In genomic region chr4:167544391-167544790, GRCh38 we compare ENCODE assay signal across 21 cellular contexts.
DNase-seq lines count a peak whose midpoint lies in the region; ATAC-seq, FAIRE-seq and TF ChIP-seq lines count a peak whose summit lies in the region.
"Had no signal": no experiment of that assay in that cellular context is flagged by ENCODE, and none has a peak within 500 bp of the region (broad histone marks: within the 10 kb centered on the region; RNA-seq: fewer than 3 reads in every experiment).

No MANE protein-coding gene starts in this region.

- H2AFZ ChIP-seq in astrocyte (ENCODE audit: low read depth, low read length): no peak overlapping the region
- H2AFZ ChIP-seq: GM23338 had no signal

- H3K36me3 ChIP-seq in astrocyte (ENCODE audit: insufficient read depth, low read length) (no peaks in the 10 kb centered on the region), tibial artery (no peaks in the 10 kb centered on the region)
- H3K36me3 ChIP-seq: BE2C had no signal

- H3K27ac ChIP-seq in astrocyte (ENCODE audit: low read depth, low read length) (no peak overlapping the region), tibial artery (no peak overlapping the region)
- H3K27ac ChIP-seq: KMS-11 had no signal

- H3K27me3 Mint-ChIP-seq in astrocyte (ENCODE audit: low read depth, unreplicated experiment) (no peaks in the 10 kb centered on the region), immature natural killer cell (ENCODE audit: low read depth in 3 of 3) (no peaks in the 10 kb centered on the region)
- H3K27me3 Mint-ChIP-seq: CD4-positive, CD25-positive, alpha-beta regulatory T cell; CD8-positive, alpha-beta memory T cell had no signal

- intact Hi-C loops in tibial artery (cut with DNase I; ENCODE audit: low total_unique reads): no loop called here

- no peaks in the 10 kb centered on the region for H3K79me2 ChIP-seq in astrocyte (ENCODE audit: insufficient read depth, low read length)

- H3K4me2 ChIP-seq in astrocyte (ENCODE audit: low read length): no peak overlapping the region
- H3K4me2 ChIP-seq: GM23338, KMS-11 had no signal

- H3K4me3 ChIP-seq in astrocyte (ENCODE audit: insufficient read depth, low read depth, low read length) (no peak overlapping the region), fibroblast of mammary gland (ENCODE audit: control insufficient read depth, low read depth, low read length) (no peak overlapping the region), tibial artery (no peak overlapping the region)
- H3K4me3 ChIP-seq: GM12878, GM23338 had no signal

- H3K27ac Mint-ChIP-seq in astrocyte (ENCODE audit: unreplicated experiment) (no peak overlapping the region), immature natural killer cell (no peak overlapping the region)
- H3K27ac Mint-ChIP-seq: CD4-positive, CD25-positive, alpha-beta regulatory T cell; CD8-positive, alpha-beta memory T cell; GM23338; HFFc6 had no signal

- no peak for TF ChIP-seq CTCF in astrocyte (IDR thresholded peaks at IDR 0.05; ENCODE audit: insufficient read depth, low read depth, low read length)
- TF ChIP-seq CTCF in fibroblast of mammary gland (conservative IDR thresholded peaks at IDR 0.05; ENCODE audit: control insufficient read depth, insufficient read depth, low read depth, low read length): no peak
- no peak for TF ChIP-seq CTCF in tibial artery (IDR thresholded peaks at IDR 0.05)

- H3K4me1 Mint-ChIP-seq in astrocyte (ENCODE audit: low read depth, unreplicated experiment) (no peaks in the 10 kb centered on the region), immature natural killer cell (no peaks in the 10 kb centered on the region)
- H3K4me1 Mint-ChIP-seq: CD4-positive, CD25-positive, alpha-beta regulatory T cell; CD8-positive, alpha-beta memory T cell; GM23338 had no signal

- H4K20me1 ChIP-seq in astrocyte (ENCODE audit: insufficient read depth, low read length): no peaks in the 10 kb centered on the region

- no peak for FAIRE-seq in astrocyte (lab: Jason Lieb, UNC)
- FAIRE-seq: A204.1, GM12878, H54 had no signal

- H3K9me3 Mint-ChIP-seq in astrocyte (ENCODE audit: unreplicated experiment) (peaks cover 2% of the 10 kb centered on the region), immature natural killer cell (peaks cover 16 to 53% (median 28%) of the 10 kb centered on the region in 6 donors)

- no peak overlapping the region for H3K9ac ChIP-seq in astrocyte (ENCODE audit: low read length)
- H3K9ac ChIP-seq: KMS-11 had no signal

- H3K4me3 Mint-ChIP-seq in astrocyte (ENCODE audit: unreplicated experiment) (no peak overlapping the region), immature natural killer cell (no peak overlapping the region)
- H3K4me3 Mint-ChIP-seq: CD4-positive, CD25-positive, alpha-beta regulatory T cell; CD8-positive, alpha-beta memory T cell; GM23338; HFFc6 had no signal

- H3K4me1 ChIP-seq in astrocyte (ENCODE audit: insufficient read depth, low read length): no peaks in the 10 kb centered on the region
- H3K4me1 ChIP-seq in tibial artery: no peaks in the 10 kb centered on the region
- H3K4me1 ChIP-seq: BE2C had no signal

- ATAC-seq in HG02938 (IDR thresholded peaks at IDR 0.05; ENCODE audit: unreplicated experiment): no peak
- ATAC-seq: GM12878, GM23338, HCT116 had no signal

- DNase-seq in HCEC 1CT (peak; percentile 54), astrocyte (ENCODE audit: low read depth) (peak; percentile 9), fibroblast of mammary gland (ENCODE audit: low read depth) (peak; percentile 5), immature natural killer cell (no peak), tibial artery (no peak)
- DNase-seq: ACHN; BE2C; C1 segment of cervical spinal cord; CD4-positive, CD25-positive, alpha-beta regulatory T cell; CD8-positive, alpha-beta memory T cell; COR-L47; DMS 273 treated with DMSO at 0.1 percent for 48 hours; DMS79; HFFc6 had no signal

- no peaks in the 10 kb centered on the region for H3K36me3 Mint-ChIP-seq in astrocyte (ENCODE audit: low read depth, unreplicated experiment)
- no peaks in the 10 kb centered on the region for H3K36me3 Mint-ChIP-seq in immature natural killer cell
- H3K36me3 Mint-ChIP-seq: CD4-positive, CD25-positive, alpha-beta regulatory T cell; CD8-positive, alpha-beta memory T cell had no signal

- no peaks in the 10 kb centered on the region for H3K27me3 ChIP-seq in astrocyte (ENCODE audit: insufficient read depth, low read length)
- no peaks in the 10 kb centered on the region for H3K27me3 ChIP-seq in tibial artery
- H3K27me3 ChIP-seq: BE2C had no signal

- H3K9me3 ChIP-seq in astrocyte (ENCODE audit: insufficient read depth, low read depth, low read length) (no peaks in the 10 kb centered on the region), tibial artery (no peaks in the 10 kb centered on the region)
- H3K9me3 ChIP-seq: BE2C had no signal

Comparison
In these comparisons a context has a peak if more than half of its experiments do, and no peak if none do; other contexts are left out.
1. DNase-seq: peak in HCEC 1CT (single experiment), astrocyte (single experiment) and fibroblast of mammary gland (single experiment); none in immature natural killer cell (0 of 3) and tibial artery (0 of 2).